1 cellular context compared by ENCODE assay signal in the genomic region with DNA sequence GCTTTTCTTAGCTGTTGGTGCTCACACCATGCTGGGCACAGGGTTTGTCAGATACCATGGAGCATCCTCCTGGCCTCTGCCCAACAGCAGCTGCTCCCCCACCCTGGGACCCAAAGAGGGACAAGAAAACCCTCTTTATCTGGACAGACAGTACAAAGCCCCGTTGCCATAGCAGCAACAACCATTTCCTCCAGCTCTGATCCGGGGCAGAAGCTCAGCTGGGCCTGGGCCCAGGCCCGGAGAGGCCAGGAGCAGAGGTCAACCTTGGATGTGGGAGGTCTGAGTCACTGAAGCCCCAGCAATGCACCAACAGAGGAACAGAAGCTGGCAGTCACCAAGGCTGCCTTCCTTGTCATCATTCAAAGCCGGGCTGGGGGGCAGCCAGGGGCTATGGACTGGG.
TF ChIP-seq lines count a peak whose summit lies in the region.

No MANE protein-coding gene starts in this region.

TF ChIP-seq in GM23338, 12 proteins besides CTCF, POLR2A, EP300 and RAD21 (continued from another document):
- TF ChIP-seq, protein P1, sequence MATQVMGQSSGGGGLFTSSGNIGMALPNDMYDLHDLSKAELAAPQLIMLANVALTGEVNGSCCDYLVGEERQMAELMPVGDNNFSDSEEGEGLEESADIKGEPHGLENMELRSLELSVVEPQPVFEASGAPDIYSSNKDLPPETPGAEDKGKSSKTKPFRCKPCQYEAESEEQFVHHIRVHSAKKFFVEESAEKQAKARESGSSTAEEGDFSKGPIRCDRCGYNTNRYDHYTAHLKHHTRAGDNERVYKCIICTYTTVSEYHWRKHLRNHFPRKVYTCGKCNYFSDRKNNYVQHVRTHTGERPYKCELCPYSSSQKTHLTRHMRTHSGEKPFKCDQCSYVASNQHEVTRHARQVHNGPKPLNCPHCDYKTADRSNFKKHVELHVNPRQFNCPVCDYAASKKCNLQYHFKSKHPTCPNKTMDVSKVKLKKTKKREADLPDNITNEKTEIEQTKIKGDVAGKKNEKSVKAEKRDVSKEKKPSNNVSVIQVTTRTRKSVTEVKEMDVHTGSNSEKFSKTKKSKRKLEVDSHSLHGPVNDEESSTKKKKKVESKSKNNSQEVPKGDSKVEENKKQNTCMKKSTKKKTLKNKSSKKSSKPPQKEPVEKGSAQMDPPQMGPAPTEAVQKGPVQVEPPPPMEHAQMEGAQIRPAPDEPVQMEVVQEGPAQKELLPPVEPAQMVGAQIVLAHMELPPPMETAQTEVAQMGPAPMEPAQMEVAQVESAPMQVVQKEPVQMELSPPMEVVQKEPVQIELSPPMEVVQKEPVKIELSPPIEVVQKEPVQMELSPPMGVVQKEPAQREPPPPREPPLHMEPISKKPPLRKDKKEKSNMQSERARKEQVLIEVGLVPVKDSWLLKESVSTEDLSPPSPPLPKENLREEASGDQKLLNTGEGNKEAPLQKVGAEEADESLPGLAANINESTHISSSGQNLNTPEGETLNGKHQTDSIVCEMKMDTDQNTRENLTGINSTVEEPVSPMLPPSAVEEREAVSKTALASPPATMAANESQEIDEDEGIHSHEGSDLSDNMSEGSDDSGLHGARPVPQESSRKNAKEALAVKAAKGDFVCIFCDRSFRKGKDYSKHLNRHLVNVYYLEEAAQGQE (IDR thresholded peaks at IDR 0.05; ENCODE audit: unreplicated experiment): no peak
- no peak for TF ChIP-seq CREB1 (CRISPR knock-in tag; IDR thresholded peaks at IDR 0.05; ENCODE audit: low read depth)
- no peak for TF ChIP-seq EZH2 (IDR thresholded peaks at IDR 0.05; ENCODE audit: low read depth, unreplicated experiment)
- no peak for TF ChIP-seq ZNF331 (CRISPR knock-in tag; IDR thresholded peaks at IDR 0.05; ENCODE audit: low read depth)
- no peak for TF ChIP-seq POLR2AphosphoS5 (IDR thresholded peaks at IDR 0.05; ENCODE audit: low read depth)
